In genomic region chr6:144547409-144547808, GRCh38 we compare ENCODE assay signal across 28 cellular contexts.
"Had no signal": no experiment of that assay in that cellular context is flagged by ENCODE, and none has a peak within 500 bp of the region (broad histone marks: within the 10 kb centered on the region; RNA-seq: fewer than 3 reads in every experiment).

No MANE protein-coding gene starts in this region.

- ATAC-seq: activated CD4-positive, alpha-beta T cell treated with anti-CD3 and anti-CD28 coated beads for 36 hours; heart right ventricle; left lung; lower lobe of right lung; mucosa of descending colon; pancreas; stimulated activated naive B cell treated with anti-CD40 and anti-IgM and Interleukin-4, amounts not matched to agents 10 μg/mL and 1 μg/mL and 100 μg/mL, for 72 hours; upper lobe of right lung had no signal

- H3K27ac Mint-ChIP-seq: activated CD4-positive, alpha-beta T cell treated with anti-CD3 and anti-CD28 coated beads for 36 hours; activated naive CD8-positive, alpha-beta T cell; stimulated activated naive B cell treated with anti-CD40 and anti-IgM and Interleukin-4, amounts not matched to agents 10 μg/mL and 1 μg/mL and 100 μg/mL, for 72 hours; T-helper 2 cell treated with Interferon-gamma antibody and Interleukin-4, amounts not matched to agents 5 μg/mL and 100 μg/mL, for 36 hours had no signal

- H3K9me3 Mint-ChIP-seq: central memory CD8-positive, alpha-beta T cell; stimulated activated naive B cell treated with anti-CD40 and anti-IgM and Interleukin-4, amounts not matched to agents 10 μg/mL and 1 μg/mL and 100 μg/mL, for 72 hours; T-helper 2 cell treated with Interferon-gamma antibody and Interleukin-4, amounts not matched to agents 5 μg/mL and 100 μg/mL, for 36 hours had no signal

- H3K4me3 ChIP-seq: heart right ventricle, left lung, lower lobe of right lung, mucosa of descending colon, pancreas, prostate gland, sigmoid colon, smooth muscle cell, suprapubic skin, tibial artery, upper lobe of right lung had no signal

- DNase-seq: activated CD4-positive, alpha-beta T cell treated with anti-CD3 and anti-CD28 coated beads for 36 hours; activated CD4-positive, alpha-beta T cell treated with anti-CD3 and anti-CD28 coated beads, Interleukin-2, amount 50 U/mL, for 48 hours; activated CD4-positive, CD25-positive, alpha-beta regulatory T cell; activated CD8-positive, alpha-beta memory T cell treated with anti-CD3 and anti-CD28 coated beads for 24 hours; activated effector memory CD4-positive, alpha-beta T cell treated with Interleukin-2 at 50 U/mL for 16 hours; activated naive CD4-positive, alpha-beta T cell treated with Interleukin-2 at 50 U/mL for 16 hours; anterior cingulate cortex; effector CD8-positive, alpha-beta T cell; foreskin melanocyte; heart right ventricle; kidney glomerular epithelial cell; left lung; lower lobe of right lung; mucosa of descending colon; pancreas; retina; sigmoid colon; stimulated activated CD4-positive, alpha-beta T cell treated with anti-CD3 and anti-CD28 coated beads, Interleukin-2, amount 100 ng/mL, for 24 hours; stimulated activated naive B cell treated with anti-CD40 and anti-IgM and Interleukin-4, amounts not matched to agents 10 μg/mL and 1 μg/mL and 100 μg/mL, for 72 hours; T-helper 1 cell; tibial artery; upper lobe of right lung had no signal

- H3K4me3 Mint-ChIP-seq: activated CD4-positive, alpha-beta T cell treated with anti-CD3 and anti-CD28 coated beads for 36 hours; activated naive CD8-positive, alpha-beta T cell; central memory CD8-positive, alpha-beta T cell; stimulated activated naive B cell treated with anti-CD40 and anti-IgM and Interleukin-4, amounts not matched to agents 10 μg/mL and 1 μg/mL and 100 μg/mL, for 72 hours; T-helper 2 cell treated with Interferon-gamma antibody and Interleukin-4, amounts not matched to agents 5 μg/mL and 100 μg/mL, for 36 hours had no signal

- H3K9me3 ChIP-seq: heart right ventricle, left lung, lower lobe of right lung, mucosa of descending colon, pancreas, prostate gland, sigmoid colon, suprapubic skin, tibial artery, upper lobe of right lung had no signal

- H3K27me3 ChIP-seq: heart right ventricle, left lung, pancreas, sigmoid colon, suprapubic skin, tibial artery, upper lobe of right lung had no signal

- H3K27me3 Mint-ChIP-seq: activated CD4-positive, alpha-beta T cell treated with anti-CD3 and anti-CD28 coated beads for 36 hours; activated naive CD8-positive, alpha-beta T cell; central memory CD8-positive, alpha-beta T cell; stimulated activated naive B cell treated with anti-CD40 and anti-IgM and Interleukin-4, amounts not matched to agents 10 μg/mL and 1 μg/mL and 100 μg/mL, for 72 hours had no signal

- H3K4me1 ChIP-seq: heart right ventricle, left lung, lower lobe of right lung, prostate gland, sigmoid colon, suprapubic skin, tibial artery, upper lobe of right lung had no signal
